21 cellular contexts compared by ENCODE assay signal in genomic region chr18:67385455-67385854, GRCh38.
A peak's percentile ranks its signal among the peaks of the same experiment; 100 is the strongest.
DNase-seq lines count a peak whose midpoint lies in the region; ATAC-seq and TF ChIP-seq lines count a peak whose summit lies in the region.
"Had no signal": no experiment of that assay in that cellular context is flagged by ENCODE, and none has a peak within 500 bp of the region (broad histone marks: within the 10 kb centered on the region; RNA-seq: fewer than 3 reads in every experiment).

No MANE protein-coding gene starts in this region.

- H3K27me3 ChIP-seq in SJSA1 (replicated peaks) = no peaks in the 10 kb centered on the region
- H3K27me3 ChIP-seq in right atrium auricular region = no peaks in the 10 kb centered on the region
- H3K27me3 ChIP-seq: esophagus squamous epithelium, stomach, uterus had no signal

- no peaks in the 10 kb centered on the region for H3K36me3 ChIP-seq in SJSA1
- H3K36me3 ChIP-seq in right atrium auricular region = no peaks in the 10 kb centered on the region
- H3K36me3 ChIP-seq: esophagus squamous epithelium, stomach, uterus had no signal

- intact Hi-C loops in Right ventricle myocardium superior (cut with DNase I) = no loop called here

- H3K4me1 ChIP-seq in SJSA1 (replicated peaks) (peaks cover 5% of the 10 kb centered on the region), right atrium auricular region (no peaks in the 10 kb centered on the region)
- H3K4me1 ChIP-seq: esophagus squamous epithelium, stomach, uterus had no signal

- H3K9me3 ChIP-seq in SJSA1 (replicated peaks) (no peaks in the 10 kb centered on the region), right atrium auricular region (no peaks in the 10 kb centered on the region)
- H3K9me3 ChIP-seq: esophagus squamous epithelium, mucosa of descending colon, stomach, uterus had no signal

- DNase-seq in NCI-H748 (lab: John Stamatoyannopoulos, UW; ENCODE audit: unreplicated experiment) (peak; percentile 14), NCI-H748 treated with DMSO at 0.1 percent for 48 hours (lab: John Stamatoyannopoulos, UW) (no peak), SJSA1 (ENCODE audit: low read depth in 1 of 2, low spot score in 2 of 2) (peak in 1 of 2 experiments; percentile 53), fibroblast of pulmonary artery (ENCODE audit: low read depth) (peak; percentile 60), renal cortical epithelial cell (ENCODE audit: low read depth) (peak; percentile 16), right atrium auricular region (ENCODE audit: low spot score) (no peak), Right ventricle myocardium superior (no peak)
- DNase-seq: activated CD8-positive, alpha-beta memory T cell treated with anti-CD3 and anti-CD28 coated beads, Interleukin-2, amount 10 ng/mL, durations not matched to agents 7 days and 5 days; activated effector memory CD4-positive, alpha-beta T cell treated with anti-CD3 and anti-CD28 coated beads, Interleukin-2, amount 50 U/mL, for 16 hours; aorta; dorsolateral prefrontal cortex; esophagus squamous epithelium; hippocampal formation; left cardiac atrium; mucosa of descending colon; right cardiac atrium; stomach; uterus had no signal

- no peak overlapping the region for H3K4me3 ChIP-seq in SJSA1
- H3K4me3 ChIP-seq in fibroblast of pulmonary artery (replicated peaks; ENCODE audit: low read depth, low read length) = no peak overlapping the region
- H3K4me3 ChIP-seq in right atrium auricular region = no peak overlapping the region
- H3K4me3 ChIP-seq: dorsolateral prefrontal cortex, esophagus squamous epithelium, mucosa of descending colon, stomach, uterus had no signal

- H3K27ac ChIP-seq in SJSA1 (peak overlapping the region; percentile 6; the same call in 1 of the 2 replicates), right atrium auricular region (no peak overlapping the region)
- H3K27ac ChIP-seq: dorsolateral prefrontal cortex, esophagus squamous epithelium, stomach, uterus had no signal

- ATAC-seq in Right ventricle myocardium superior (ENCODE audit: poor library complexity) (no peak), GM19463 (IDR thresholded peaks at IDR 0.05; ENCODE audit: unreplicated experiment) (no peak)
- ATAC-seq: activated CD4-positive, CD25-positive, alpha-beta regulatory T cell treated with anti-CD3 and anti-CD28 coated beads, Interleukin-2, amount 50 U/mL, for 24 hours; activated CD8-positive, alpha-beta memory T cell treated with anti-CD3 and anti-CD28 coated beads, Interleukin-2, amount 10 ng/mL, durations not matched to agents 7 days and 5 days; HCT116; left cardiac atrium; mucosa of descending colon; right cardiac atrium had no signal

- TF ChIP-seq CTCF in fibroblast of pulmonary artery (IDR thresholded peaks at IDR 0.05; ENCODE audit: low read length, missing control alignments) (no peak), right atrium auricular region (IDR thresholded peaks at IDR 0.05) (no peak)

Comparison
In these comparisons a context has a peak if more than half of its experiments do, and no peak if none do; other contexts are left out.
1. DNase-seq: peak in NCI-H748 (single experiment), fibroblast of pulmonary artery (single experiment) and renal cortical epithelial cell (single experiment); none in NCI-H748 treated with DMSO at 0.1 percent for 48 hours (single experiment), right atrium auricular region (single experiment) and Right ventricle myocardium superior (single experiment).